Comparison of ENCODE assay signal across 8 cellular contexts in the genomic region with DNA sequence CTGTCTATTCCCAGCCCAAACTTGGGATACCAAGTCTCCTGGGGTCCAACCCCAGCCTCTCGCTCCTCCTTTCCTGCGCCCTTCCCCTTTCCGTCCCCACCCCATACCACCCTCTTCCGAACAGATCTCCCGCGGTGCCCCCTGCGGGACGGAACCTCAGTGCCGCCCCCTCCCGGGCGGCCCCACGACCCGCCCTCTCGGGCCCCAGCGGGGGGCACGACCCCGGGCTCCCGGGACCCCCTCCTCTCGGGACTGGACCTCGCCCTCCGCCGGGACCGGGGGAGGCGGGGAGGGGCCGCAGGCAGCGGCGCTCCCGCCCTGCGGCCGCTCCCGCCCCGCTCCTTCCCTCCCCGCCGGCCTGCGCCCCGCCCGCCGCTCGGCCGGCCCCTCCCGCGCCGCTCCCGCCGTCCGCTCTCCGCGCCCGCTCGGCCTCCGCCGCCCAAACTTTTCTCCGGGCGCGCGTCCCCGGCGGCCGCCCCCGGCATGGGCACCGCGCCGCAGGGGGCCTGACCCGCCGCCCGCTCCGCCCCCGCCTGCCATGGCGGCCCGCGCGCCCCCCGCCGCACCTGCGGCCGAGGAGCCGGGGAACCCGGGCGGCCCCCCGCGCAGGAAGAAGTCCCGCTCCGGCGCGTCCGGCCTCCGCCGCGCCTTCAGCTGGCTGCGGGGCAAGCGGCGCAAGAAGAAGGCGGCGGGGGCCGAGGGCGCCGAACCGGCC. TPM values are rescaled to one million over a fixed set of nuclear protein-coding genes. Genes with fewer than 3 reads are reported as not detected.
DNase-seq lines count a peak whose midpoint lies in the region; ATAC-seq, FAIRE-seq and TF ChIP-seq lines count a peak whose summit lies in the region.

No MANE protein-coding gene starts in this region.

- DNase-seq in EL (peak; percentile 37), HepG2 (ENCODE audit: low spot score) (no peak), tibial nerve (ENCODE audit: low spot score in 2 of 2) (no peak), DMS153 treated with DMSO at 0.1 percent for 48 hours (lab: John Stamatoyannopoulos, UW; ENCODE audit: unreplicated experiment) (no peak)
- DNase-seq in central memory CD8-positive, alpha-beta T cell (ENCODE audit: low spot score in 2 of 2): no peak

- CTCF ChIA-PET in HepG2 (lab: Yijun Ruan, JAX; ENCODE audit: low intra/inter-chr PET ratio, low total read pairs): interaction anchor here (2.1 to 3.4 kb wide), 2 partner anchors 30 to 31 kb away, joined by 13 to 18 read pairs; no protein-coding TSS in a partner anchor

- H3K36me3 Mint-ChIP-seq in central memory CD8-positive, alpha-beta T cell (ENCODE audit: insufficient read depth): peaks cover 2% of the 10 kb centered on the region

- H2AFZ ChIP-seq in KMS-11 (ENCODE audit: low read depth): peak overlapping the region; percentile 71
- H2AFZ ChIP-seq in HepG2 (ENCODE audit: low read length): peak overlapping the region; percentile 61

- no peak overlapping the region for H3K27ac Mint-ChIP-seq in central memory CD8-positive, alpha-beta T cell (ENCODE audit: low read depth)

- H3K4me3 ChIP-seq in KMS-11 (IDR thresholded peaks at IDR 0.05; ENCODE audit: insufficient read depth, low read depth, low read length) (peak overlapping the region; percentile 63), HepG2 (replicated peaks in 1 of 3; ENCODE audit: insufficient read depth in 1 of 3, low read depth in 2 of 3, low read length in 3 of 3) (peak overlapping the region; percentile 80 to 92 (median 91)), tibial nerve (peak overlapping the region; percentile 64 to 84 (median 70))

- TF ChIP-seq CTCF in KMS-11 (conservative IDR thresholded peaks at IDR 0.05; ENCODE audit: low read depth, low read length): peak; percentile 46
- peak; percentile 65 for TF ChIP-seq CTCF in HepG2 (CRISPR knock-in tag; IDR thresholded peaks at IDR 0.05)
- TF ChIP-seq CTCF in tibial nerve (IDR thresholded peaks at IDR 0.05): peak; percentile 19 to 53 (median 33)

- no peaks in the 10 kb centered on the region for H4K20me1 ChIP-seq in KMS-11 (ENCODE audit: insufficient read depth)
- no peaks in the 10 kb centered on the region; the same call in 1 of the 2 replicates for H4K20me1 ChIP-seq in HepG2 (ENCODE audit: insufficient read depth, low read length)

- 1% methylated on average over 12 of the region's 98 CpGs for WGBS in HepG2 (ENCODE audit: low lambda C conversion rate)
- 1% methylated on average over 24 of the region's 98 CpGs for WGBS in tibial nerve, 2 donors

- peak overlapping the region; percentile 35; the same call in 1 of the 2 replicates for H3K9ac ChIP-seq in KMS-11
- H3K9ac ChIP-seq in HepG2 (ENCODE audit: insufficient read depth, low read depth, low read length): peak overlapping the region; percentile 87

- H3K4me2 ChIP-seq in KMS-11 (peak overlapping the region; percentile 63), HepG2 (ENCODE audit: low read depth, low read length) (peak overlapping the region; percentile 96)

- H3K4me1 ChIP-seq in KMS-11 (ENCODE audit: low read depth, poor library complexity, severe bottlenecking) (peaks cover 13% of the 10 kb centered on the region), HepG2 (ENCODE audit: insufficient read depth, low read length) (peaks cover 62% of the 10 kb centered on the region), tibial nerve (peaks cover 0 to 28% (median 3%) of the 10 kb centered on the region in 4 donors)

- in situ Hi-C loops in HepG2 (cut with HindIII; ENCODE audit: extremely low pct_ligation_motif_present, low pct_unique_long_range_greater_than_20kb): no loop called here

- FAIRE-seq in HepG2 (lab: Jason Lieb, UNC): no peak

- ATAC-seq in central memory CD8-positive, alpha-beta T cell (replicated peaks; ENCODE audit: extremely low read depth, poor library complexity, severe bottlenecking): peak; percentile 32
- ATAC-seq in HepG2 (peak; percentile 20), HG03039 (IDR thresholded peaks at IDR 0.05; ENCODE audit: unreplicated experiment) (no peak), HG03432 (IDR thresholded peaks at IDR 0.05; ENCODE audit: unreplicated experiment) (no peak)

- H3K36me3 ChIP-seq in KMS-11 (ENCODE audit: insufficient read depth) (no peaks in the 10 kb centered on the region), HepG2 (replicated peaks in 1 of 2; ENCODE audit: control insufficient read depth in 1 of 2, insufficient read depth in 2 of 2, low read length in 2 of 2) (peaks cover 0 to 2% of the 10 kb centered on the region in 2 experiments; a peak in 1 of 5 replicates), tibial nerve (no peaks in the 10 kb centered on the region)

- peak overlapping the region; percentile 69 for H3K4me3 Mint-ChIP-seq in central memory CD8-positive, alpha-beta T cell

- H3K9me3 Mint-ChIP-seq in central memory CD8-positive, alpha-beta T cell: no peaks in the 10 kb centered on the region

- H3K27me3 ChIP-seq in KMS-11 (ENCODE audit: insufficient read depth, low read depth) (no peaks in the 10 kb centered on the region), HepG2 (ENCODE audit: control insufficient read depth in 1 of 2, insufficient read depth in 2 of 2, low read length in 2 of 2) (no peaks in the 10 kb centered on the region; a peak in 1 of 5 replicates), tibial nerve (no peaks in the 10 kb centered on the region)

- no TSS peak for BruUV-seq in HepG2 (replicated peaks; lab: Mats Ljungman, UMichigan)

- H3K27ac ChIP-seq in KMS-11: no peak overlapping the region
- peak overlapping the region; percentile 87 for H3K27ac ChIP-seq in HepG2 (ENCODE audit: extremely low read length, insufficient read depth, low read length)
- H3K27ac ChIP-seq in tibial nerve: peak overlapping the region; percentile 67 to 89 (median 88)

- TF ChIP-seq EP300 in HepG2 (IDR thresholded peaks at IDR 0.05; ENCODE audit: low read depth in 2 of 2, low read length in 2 of 2) (no peak), HepG2 (CRISPR knock-in tag; IDR thresholded peaks at IDR 0.05; ENCODE audit: borderline replicate concordance) (no peak), tibial nerve (IDR thresholded peaks at IDR 0.05) (no peak)

- intact Hi-C loops in HepG2 (cut with micrococcal nuclease; ENCODE audit: unreplicated experiment): loop anchor here (1.0 to 2.0 kb wide), 2 partner anchors 29 to 31 kb away; no protein-coding TSS in a partner anchor

- H3K27me3 Mint-ChIP-seq in central memory CD8-positive, alpha-beta T cell: no peaks in the 10 kb centered on the region

- TF ChIP-seq RAD21 in HepG2 (CRISPR knock-in tag; IDR thresholded peaks at IDR 0.05): peak; percentile 82

- POLR2A ChIA-PET in HepG2 (lab: Yijun Ruan, JAX): interaction anchor here (1.1 to 2.1 kb wide), 4 partner anchors 17 to 91 kb away, joined by 3 to 13 read pairs (median 6); partner anchors contain the start of genes RBBP4 and ZBTB8OS

- no peaks in the 10 kb centered on the region for H3K4me1 Mint-ChIP-seq in central memory CD8-positive, alpha-beta T cell

- no peaks in the 10 kb centered on the region for H3K79me2 ChIP-seq in KMS-11 (ENCODE audit: insufficient read depth, low read depth)
- H3K79me2 ChIP-seq in HepG2 (ENCODE audit: insufficient read depth, low read length): peaks cover 29% of the 10 kb centered on the region

- no peaks in the 10 kb centered on the region for H3K9me3 ChIP-seq in HepG2 (ENCODE audit: low read length)
- no peaks in the 10 kb centered on the region for H3K9me3 ChIP-seq in tibial nerve

- TF ChIP-seq POLR2A in HepG2 (IDR thresholded peaks at IDR 0.05; ENCODE audit: insufficient read depth in 1 of 2, low read depth in 2 of 2, low read length in 2 of 2) (no peak), tibial nerve (IDR thresholded peaks at IDR 0.05) (no peak)

TF ChIP-seq in HepG2, 621 proteins besides CTCF, POLR2A, EP300 and RAD21 (continues in another document):
- TF ChIP-seq ZNF709 (CRISPR knock-in tag; IDR thresholded peaks at IDR 0.05) (no peak), TGIF2 (CRISPR knock-in tag; IDR thresholded peaks at IDR 0.05) (no peak), ZNF44 (CRISPR knock-in tag; IDR thresholded peaks at IDR 0.05) (no peak), MEIS2 (CRISPR knock-in tag; IDR thresholded peaks at IDR 0.05) (no peak; the same call in 1 of the 2 replicates)

RNA-seq across cellular contexts. Expression of gene SYNC, which starts 39.0 kb away (rescaled TPM):
- total RNA-seq in HepG2 (2016; rRNA removed; fragmentation: Illumina TruSeq; extraction: Trizol) (5.4 and 7.2 TPM in 2 replicates), tibial nerve (10 to 100 TPM; 10.2 to 31.2 (median 23.7) TPM)
- total RNA-seq in HepG2 (2016; cell fraction: cytosol; rRNA removed; fragmentation: Illumina TruSeq; extraction: Trizol; ENCODE audit: low read depth): 4.9 and 5.4 TPM in 2 replicates
- total RNA-seq in HepG2 (2016; cell fraction: insoluble cytoplasmic fraction; rRNA removed; fragmentation: Illumina TruSeq; extraction: Trizol): 5.3 and 8.1 TPM in 2 replicates
- total RNA-seq in HepG2 (2016; cell fraction: membrane; rRNA removed; fragmentation: Illumina TruSeq; extraction: Trizol): 9.5 and 9.8 TPM in 2 replicates
- total RNA-seq in HepG2 (2016; cell fraction: nucleus; rRNA removed; fragmentation: Illumina TruSeq; extraction: Trizol): 2.3 TPM in 2 replicates
- polyA plus RNA-seq in HepG2 (2011; rRNA removed): 2.1 and 2.4 TPM in 2 replicates
- polyA plus RNA-seq in HepG2 (2011; cell fraction: cytosol; rRNA removed): 1.5 and 1.8 TPM in 2 replicates
- 0.77 and 1.0 TPM in 2 replicates for polyA plus RNA-seq in HepG2 (2011; cell fraction: nucleus; rRNA removed)
- polyA plus RNA-seq in HepG2 (2012): 0.56 and 0.93 TPM in 2 replicates
- polyA plus RNA-seq in HepG2 (2016; cell fraction: cytosol; fragmentation: Illumina TruSeq; extraction: Trizol; ENCODE audit: low read depth): 5.2 and 6.1 TPM in 2 replicates
- 6.7 and 6.9 TPM in 2 replicates for polyA plus RNA-seq in HepG2 (2016; cell fraction: insoluble cytoplasmic fraction; fragmentation: Illumina TruSeq; extraction: Trizol; ENCODE audit: low read depth)
- polyA plus RNA-seq in HepG2 (2016; cell fraction: membrane; fragmentation: Illumina TruSeq; extraction: Trizol; ENCODE audit: low read depth): 7.6 and 7.9 TPM in 2 replicates
- polyA plus RNA-seq in HepG2 (2016; cell fraction: nucleus; fragmentation: Illumina TruSeq; extraction: Trizol; ENCODE audit: insufficient read depth, low read depth): 2.5 and 2.7 TPM in 2 replicates
- polyA minus RNA-seq in HepG2 (2011; rRNA and poly(A)+ RNA removed; ENCODE audit: low replicate concordance): 0.74 and 6.6 TPM in 2 replicates
- 1.2 and 1.5 TPM in 2 replicates for polyA minus RNA-seq in HepG2 (2011; cell fraction: cytosol; rRNA and poly(A)+ RNA removed)
- 1.7 and 1.9 TPM in 2 replicates for polyA minus RNA-seq in HepG2 (2011; cell fraction: nucleus; rRNA and poly(A)+ RNA removed)

Comparison
In these comparisons a context has a peak if more than half of its experiments do, and no peak if none do; other contexts are left out.
1. ATAC-seq: peak in central memory CD8-positive, alpha-beta T cell (single experiment) and HepG2 (single experiment); none in HG03039 (single experiment) and HG03432 (single experiment).
2. Peak in every context shown above with its lines, with median percentiles within 50 percentile points of each other: H3K4me3 ChIP-seq and CTCF ChIP-seq.